15 cellular contexts compared by ENCODE assay signal in the genomic region with DNA sequence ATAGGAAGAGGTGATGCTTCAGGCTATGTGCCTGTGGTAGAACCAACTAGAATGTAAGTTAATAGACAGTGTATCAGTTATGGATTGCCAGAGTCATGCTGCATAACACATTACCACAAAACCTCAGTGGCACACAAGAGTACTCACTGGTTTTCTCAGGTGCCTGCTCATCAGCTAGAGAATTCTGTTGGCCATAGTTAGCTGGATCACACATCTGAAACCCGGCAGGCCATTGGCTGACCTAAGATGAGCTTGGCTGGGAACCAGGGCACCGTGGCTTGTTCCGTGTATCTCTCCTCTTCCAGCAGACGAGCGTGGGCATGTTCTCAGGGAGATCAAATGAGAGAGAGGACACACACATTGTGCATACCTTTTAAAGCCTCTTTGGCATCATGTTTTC.
DNase-seq lines count a peak whose midpoint lies in the region; ATAC-seq, FAIRE-seq and TF ChIP-seq lines count a peak whose summit lies in the region.
"Had no signal": no experiment of that assay in that cellular context is flagged by ENCODE, and none has a peak within 500 bp of the region (broad histone marks: within the 10 kb centered on the region; RNA-seq: fewer than 3 reads in every experiment).

No MANE protein-coding gene starts in this region.

- no peak overlapping the region for H2AFZ ChIP-seq in keratinocyte (ENCODE audit: control insufficient read depth, low read length)

- TF ChIP-seq CTCF in astrocyte of the cerebellum (IDR thresholded peaks at IDR 0.05; ENCODE audit: low read depth, low read length, missing control alignments) (no peak), keratinocyte (optimal IDR thresholded peaks at IDR 0.05 in 1 of 3, IDR thresholded peaks at IDR 0.05 in 1 of 3, conservative IDR thresholded peaks at IDR 0.05 in 1 of 3; ENCODE audit: extremely low read depth in 1 of 3, insufficient read depth in 2 of 3, low read length in 3 of 3) (no peak)

- H3K36me3 ChIP-seq in keratinocyte (ENCODE audit: control insufficient read depth in 2 of 2, extremely low read depth in 1 of 2, insufficient read depth in 2 of 2, low read length in 2 of 2), result no peaks in the 10 kb centered on the region
- H3K36me3 ChIP-seq: BLaER1, uterus had no signal

- H3K4me2 ChIP-seq in keratinocyte (ENCODE audit: control insufficient read depth, extremely low read depth, insufficient read depth, low read depth, low read length), result peak overlapping the region; percentile 38
- H3K4me2 ChIP-seq: BLaER1 had no signal

- H3K9me1 ChIP-seq in keratinocyte (ENCODE audit: control insufficient read depth, extremely low read depth, insufficient read depth, low read length), result no peaks in the 10 kb centered on the region

- TF ChIP-seq POLR2A in GM12891 (IDR thresholded peaks at IDR 0.05; ENCODE audit: low read depth, low read length), result no peak

- DNase-seq in GM12891 (ENCODE audit: insufficient read length, low spot score) (no peak), astrocyte of the cerebellum (ENCODE audit: low read depth) (peak; percentile 22), keratinocyte (ENCODE audit: low read depth, low spot score) (peak; percentile 38), anterior cingulate cortex (lab: John Stamatoyannopoulos, UW) (no peak), DMS 273 (lab: John Stamatoyannopoulos, UW; ENCODE audit: unreplicated experiment) (no peak)
- DNase-seq: NCI-H187 treated with DMSO at 0.1 percent for 48 hours; NCI-H69; RPMI8226; stimulated activated naive CD4-positive, alpha-beta T cell; uterus had no signal

- H3K9ac ChIP-seq in keratinocyte (ENCODE audit: control insufficient read depth, extremely low read depth, insufficient read depth, low read length), result no peak overlapping the region
- H3K9ac ChIP-seq: BLaER1 had no signal

- FAIRE-seq in GM12891 (lab: Jason Lieb, UNC), result peak; percentile 61
- FAIRE-seq in keratinocyte (lab: Jason Lieb, UNC), result peak; percentile 88
- FAIRE-seq: islet of Langerhans had no signal

- peaks cover 4% of the 10 kb centered on the region for H3K27me3 ChIP-seq in keratinocyte (ENCODE audit: control insufficient read depth, extremely low read depth, insufficient read depth, low read length)
- H3K27me3 ChIP-seq: BLaER1, uterus had no signal

- peak; percentile 64 for ATAC-seq in GM19463 (IDR thresholded peaks at IDR 0.05; ENCODE audit: unreplicated experiment)
- no peak for ATAC-seq in GM21825 (IDR thresholded peaks at IDR 0.05; ENCODE audit: unreplicated experiment)
- ATAC-seq in GM21528 (IDR thresholded peaks at IDR 0.05; ENCODE audit: low FRiP score, unreplicated experiment), result no peak

- in situ Hi-C loops in astrocyte of the cerebellum (cut with HindIII; ENCODE audit: low sequenced_read_pairs), result loop anchor here (25.0 kb wide), 1 partner anchor 347 kb away; no protein-coding TSS in a partner anchor

- H4K20me1 ChIP-seq in keratinocyte (ENCODE audit: control insufficient read depth, extremely low read depth, insufficient read depth, low read length), result no peaks in the 10 kb centered on the region
- H4K20me1 ChIP-seq: BLaER1 had no signal

- H3K27ac ChIP-seq in keratinocyte (ENCODE audit: control insufficient read depth, insufficient read depth, low read length), result no peak overlapping the region
- H3K27ac ChIP-seq: BLaER1, uterus had no signal

- dilution Hi-C loops in keratinocyte (cut with MboI; ENCODE audit: extremely low pct_ligation_motif_present, low sequenced_read_pairs), result no loop called here

- H3K9me3 ChIP-seq in keratinocyte (ENCODE audit: control insufficient read depth, low read depth, low read length), result no peaks in the 10 kb centered on the region
- H3K9me3 ChIP-seq: BLaER1, uterus had no signal

- no peaks in the 10 kb centered on the region for H3K79me2 ChIP-seq in keratinocyte (ENCODE audit: control insufficient read depth, insufficient read depth, low read length)

- H3K4me1 ChIP-seq in keratinocyte (ENCODE audit: control insufficient read depth, extremely low read depth, insufficient read depth, low read length), result peaks cover 8% of the 10 kb centered on the region
- H3K4me1 ChIP-seq: BLaER1, uterus had no signal

- H3K4me3 ChIP-seq in astrocyte of the cerebellum (ENCODE audit: low read depth, low read length) (no peak overlapping the region), keratinocyte (ENCODE audit: control insufficient read depth in 2 of 3, extremely low read depth in 1 of 3, insufficient read depth in 2 of 3, low read depth in 1 of 3, low read length in 3 of 3) (no peak overlapping the region)
- H3K4me3 ChIP-seq: BLaER1, uterus had no signal

TF ChIP-seq in GM12891, 5 proteins besides CTCF, POLR2A, EP300 and RAD21:
- no peak for TF ChIP-seq TAF1 (IDR thresholded peaks at IDR 0.05; ENCODE audit: low read depth, low read length)
- no peak for TF ChIP-seq POU2F2 (IDR thresholded peaks at IDR 0.05; ENCODE audit: low read depth, low read length)

Comparison
In these comparisons a context has a peak if more than half of its experiments do, and no peak if none do; other contexts are left out.
1. DNase-seq: peak in astrocyte of the cerebellum (single experiment) and keratinocyte (single experiment); none in GM12891 (single experiment), anterior cingulate cortex (0 of 58) and DMS 273 (single experiment).